8 cellular contexts compared by ENCODE assay signal in genomic region chr6:53728570-53729194, GRCh38.
A peak's percentile ranks its signal among the peaks of the same experiment; 100 is the strongest.
DNase-seq lines count a peak whose midpoint lies in the region; ATAC-seq and TF ChIP-seq lines count a peak whose summit lies in the region.

No MANE protein-coding gene starts in this region.

- 21 to 31% methylated on average over 9 of the region's 9 CpGs for WGBS in body of pancreas, 2 donors

- no peaks in the 10 kb centered on the region for H3K36me3 ChIP-seq in CD4-positive, alpha-beta memory T cell (ENCODE audit: insufficient read depth, low read length)
- H3K36me3 ChIP-seq in Loucy (ENCODE audit: insufficient read depth, low read length) (no peaks in the 10 kb centered on the region), body of pancreas (replicated peaks in 1 of 2; ENCODE audit: insufficient read depth in 1 of 2, low read depth in 2 of 2) (no peaks in the 10 kb centered on the region)

- H4K20me1 ChIP-seq in Loucy (ENCODE audit: insufficient read depth, low read length, poor library complexity, severe bottlenecking) = no peaks in the 10 kb centered on the region

- no peaks in the 10 kb centered on the region for H3K27me3 ChIP-seq in CD4-positive, alpha-beta memory T cell (ENCODE audit: insufficient read depth, low read length)
- H3K27me3 ChIP-seq in Loucy (ENCODE audit: insufficient read depth, low read length, poor library complexity, severe bottlenecking) (no peaks in the 10 kb centered on the region), body of pancreas (no peaks in the 10 kb centered on the region)

- H3K27ac Mint-ChIP-seq in CD4-positive, alpha-beta memory T cell = no peak overlapping the region
- no peak overlapping the region for H3K27ac Mint-ChIP-seq in T-helper 2 cell treated with Interferon-gamma antibody and Interleukin-4, amounts not matched to agents 5 μg/mL and 100 μg/mL, for 36 hours

- peak in 4 of 5 donors; percentile 31 to 55 (median 40) for DNase-seq in CD4-positive, alpha-beta memory T cell
- DNase-seq in T-helper 2 cell treated with Interferon-gamma antibody and Interleukin-4, amounts not matched to agents 5 μg/mL and 100 μg/mL, for 36 hours (ENCODE audit: low spot score) = peak; percentile 36
- DNase-seq in body of pancreas = peak; percentile 30 to 67 (median 48)
- peak; percentile 86 for DNase-seq in islet precursor cell
- DNase-seq in stimulated activated CD4-positive, alpha-beta T cell treated with anti-CD3 and anti-CD28 coated beads, Interleukin-1b, Interleukin-23, amount 100 ng/mL, for 48 hours = peak; percentile 38

- POLR2A ChIA-PET in CD4-positive, alpha-beta memory T cell (lab: Charles Lee; ENCODE audit: partially characterized antibody) = no interaction called here

- H3F3A ChIP-seq in Loucy (ENCODE audit: low read depth) = no peaks in the 10 kb centered on the region; the same call in 1 of the 2 replicates

- no peak overlapping the region for H3K27ac ChIP-seq in CD4-positive, alpha-beta memory T cell (ENCODE audit: low read depth, low read length)
- H3K27ac ChIP-seq in body of pancreas = no peak overlapping the region

- ATAC-seq in GM19455 (IDR thresholded peaks at IDR 0.05; ENCODE audit: unreplicated experiment) = peak; percentile 65
- peak; percentile 63 for ATAC-seq in body of pancreas
- ATAC-seq in HG02610 (IDR thresholded peaks at IDR 0.05; ENCODE audit: unreplicated experiment) = no peak

- H3K4me1 ChIP-seq in CD4-positive, alpha-beta memory T cell (ENCODE audit: insufficient read depth, low read length) = peaks cover 8% of the 10 kb centered on the region
- H3K4me1 ChIP-seq in Loucy (ENCODE audit: insufficient read depth, low read length, poor library complexity, severe bottlenecking) (peaks cover 11% of the 10 kb centered on the region), body of pancreas (peaks cover 11% of the 10 kb centered on the region)

- no peak overlapping the region for H3K4me3 ChIP-seq in CD4-positive, alpha-beta memory T cell (ENCODE audit: low read length in 2 of 2)
- no peak overlapping the region for H3K4me3 ChIP-seq in Loucy (ENCODE audit: low read length, poor library complexity, severe bottlenecking)
- no peak overlapping the region for H3K4me3 ChIP-seq in body of pancreas

- TF ChIP-seq CTCF in Loucy (conservative IDR thresholded peaks at IDR 0.05; ENCODE audit: low read length) (peak; percentile 76), body of pancreas (IDR thresholded peaks at IDR 0.05) (peak; percentile 52 to 85 (median 69))

- CTCF ChIA-PET in CD4-positive, alpha-beta memory T cell (lab: Charles Lee; ENCODE audit: partially characterized antibody) = interaction anchor here (0.6 to 16.7 kb wide), 32 partner anchors 8 to 617 kb away, joined by 3 to 385 read pairs (median 4); partner anchors contain the start of genes GCLC and LRRC1

- no peaks in the 10 kb centered on the region for H3K36me3 Mint-ChIP-seq in CD4-positive, alpha-beta memory T cell
- no peaks in the 10 kb centered on the region for H3K36me3 Mint-ChIP-seq in T-helper 2 cell treated with Interferon-gamma antibody and Interleukin-4, amounts not matched to agents 5 μg/mL and 100 μg/mL, for 36 hours (ENCODE audit: low read depth)

- peak overlapping the region in 3 of 8 donors; percentile 11 to 57 (median 27) for H3K4me3 Mint-ChIP-seq in CD4-positive, alpha-beta memory T cell
- H3K4me3 Mint-ChIP-seq in T-helper 2 cell treated with Interferon-gamma antibody and Interleukin-4, amounts not matched to agents 5 μg/mL and 100 μg/mL, for 36 hours = peak overlapping the region; percentile 13

- no peaks in the 10 kb centered on the region for H3K79me2 ChIP-seq in Loucy (ENCODE audit: insufficient read depth, low read length)

- intact Hi-C loops in CD4-positive, alpha-beta memory T cell (cut with micrococcal nuclease) = loop anchor here (1.0 kb wide), 3 partner anchors 77 to 557 kb away; no protein-coding TSS in a partner anchor
- intact Hi-C loops in body of pancreas (cut with DNase I) = loop anchor here (10.0 kb wide), 1 partner anchor 234 kb away; no protein-coding TSS in a partner anchor

- TF ChIP-seq POLR2A in body of pancreas (IDR thresholded peaks at IDR 0.05) = no peak

- no peak overlapping the region for H3K4me2 ChIP-seq in Loucy (ENCODE audit: low read depth, low read length, poor library complexity, severe bottlenecking)

- H2AFZ ChIP-seq in Loucy (ENCODE audit: low read length) = peak overlapping the region; percentile 60; the same call in 1 of the 2 replicates

- H3K27me3 Mint-ChIP-seq in CD4-positive, alpha-beta memory T cell = peaks cover 2 to 4% of the 10 kb centered on the region in 2 donors
- peaks cover 14% of the 10 kb centered on the region for H3K27me3 Mint-ChIP-seq in T-helper 2 cell treated with Interferon-gamma antibody and Interleukin-4, amounts not matched to agents 5 μg/mL and 100 μg/mL, for 36 hours (ENCODE audit: low read depth)

- no peaks in the 10 kb centered on the region for H3K9me3 Mint-ChIP-seq in CD4-positive, alpha-beta memory T cell
- peaks cover under 1% of the 10 kb centered on the region for H3K9me3 Mint-ChIP-seq in T-helper 2 cell treated with Interferon-gamma antibody and Interleukin-4, amounts not matched to agents 5 μg/mL and 100 μg/mL, for 36 hours

- peaks cover 4 to 14% (median 13%) of the 10 kb centered on the region in 4 donors for H3K4me1 Mint-ChIP-seq in CD4-positive, alpha-beta memory T cell
- H3K4me1 Mint-ChIP-seq in T-helper 2 cell treated with Interferon-gamma antibody and Interleukin-4, amounts not matched to agents 5 μg/mL and 100 μg/mL, for 36 hours (ENCODE audit: low read depth) = peaks cover 31% of the 10 kb centered on the region

- no peaks in the 10 kb centered on the region for H3K9me3 ChIP-seq in CD4-positive, alpha-beta memory T cell (ENCODE audit: control insufficient read depth in 1 of 2, low read length in 2 of 2)
- H3K9me3 ChIP-seq in Loucy (ENCODE audit: insufficient read depth, low read depth, low read length) (no peaks in the 10 kb centered on the region), body of pancreas (no peaks in the 10 kb centered on the region)

- no peak overlapping the region for H3K9ac ChIP-seq in Loucy (ENCODE audit: low read depth, low read length, poor library complexity, severe bottlenecking)

- no peaks in the 10 kb centered on the region for H3K9me2 ChIP-seq in Loucy (replicated peaks; ENCODE audit: low read depth, low read length)

Comparison
In these comparisons a context has a peak if more than half of its experiments do, and no peak if none do; other contexts are left out.
1. DNase-seq: peak in every context shown above with its lines; median percentile 86 in islet precursor cell; 48 in body of pancreas; 40 in CD4-positive, alpha-beta memory T cell; 38 in stimulated activated CD4-positive, alpha-beta T cell treated with anti-CD3 and anti-CD28 coated beads, Interleukin-1b, Interleukin-23, amount 100 ng/mL, for 48 hours; 36 in T-helper 2 cell treated with Interferon-gamma antibody and Interleukin-4, amounts not matched to agents 5 μg/mL and 100 μg/mL, for 36 hours.